Comparison of ENCODE assay signal across 10 cellular contexts in genomic region chr4:151887816-151888180, GRCh38.
DNase-seq lines count a peak whose midpoint lies in the region; ATAC-seq lines count a peak whose summit lies in the region.
"Had no signal": no experiment of that assay in that cellular context is flagged by ENCODE, and none has a peak within 500 bp of the region (broad histone marks: within the 10 kb centered on the region; RNA-seq: fewer than 3 reads in every experiment).

No MANE protein-coding gene starts in this region.

- POLR2A ChIA-PET in activated CD4-positive, alpha-beta T cell treated with anti-CD3 and anti-CD28 coated beads for 36 hours (lab: Charles Lee) = no interaction called here
- POLR2A ChIA-PET in activated CD4-positive, alpha-beta T cell treated with anti-CD3 and anti-CD28 coated beads, Interleukin-2, amount 10 ng/mL, durations not matched to agents 7 days and 5 days (lab: Charles Lee) = no interaction called here

- CTCF ChIA-PET in activated CD4-positive, alpha-beta T cell treated with anti-CD3 and anti-CD28 coated beads for 36 hours (lab: Charles Lee) = interaction anchor here (0.9 to 1.2 kb wide), 2 partner anchors 19 to 35 kb away, joined by 3 read pairs; no protein-coding TSS in a partner anchor
- CTCF ChIA-PET in activated CD4-positive, alpha-beta T cell treated with anti-CD3 and anti-CD28 coated beads, Interleukin-2, amount 10 ng/mL, durations not matched to agents 7 days and 5 days (lab: Charles Lee) = no interaction called here

- DNase-seq in activated CD4-positive, alpha-beta T cell treated with anti-CD3 and anti-CD28 coated beads for 36 hours = no peak
- DNase-seq in activated CD4-positive, alpha-beta T cell treated with anti-CD3 and anti-CD28 coated beads, Interleukin-2, amount 10 ng/mL, durations not matched to agents 7 days and 5 days = no peak
- no peak for DNase-seq in stimulated activated effector memory CD8-positive, alpha-beta T cell treated with anti-CD3 and anti-CD28 coated beads, Interleukin-12 subunit alpha, Interleukin-12 subunit beta, amount 100 ng/mL, for 72 hours (ENCODE audit: low spot score in 2 of 2)
- DNase-seq in NCI-H510A treated with DMSO at 0.1 percent for 48 hours (lab: John Stamatoyannopoulos, UW) = no peak
- DNase-seq in activated naive CD4-positive, alpha-beta T cell (lab: John Stamatoyannopoulos, UW) = no peak
- no peak for DNase-seq in SHP77 treated with DMSO at 0.1 percent for 48 hours (lab: John Stamatoyannopoulos, UW)
- DNase-seq: DMS79, left cardiac atrium had no signal

- H3K27ac Mint-ChIP-seq in activated CD4-positive, alpha-beta T cell treated with anti-CD3 and anti-CD28 coated beads for 36 hours = peak overlapping the region; percentile 27
- H3K27ac Mint-ChIP-seq in activated CD4-positive, alpha-beta T cell treated with anti-CD3 and anti-CD28 coated beads, Interleukin-2, amount 10 ng/mL, durations not matched to agents 7 days and 5 days = no peak overlapping the region
- no peak overlapping the region for H3K27ac Mint-ChIP-seq in stimulated activated effector memory CD8-positive, alpha-beta T cell treated with anti-CD3 and anti-CD28 coated beads, Interleukin-12 subunit alpha, Interleukin-12 subunit beta, amount 100 ng/mL, for 72 hours

- H3K9me3 Mint-ChIP-seq in activated CD4-positive, alpha-beta T cell treated with anti-CD3 and anti-CD28 coated beads for 36 hours (ENCODE audit: low read depth) = peaks cover 2% of the 10 kb centered on the region
- no peaks in the 10 kb centered on the region for H3K9me3 Mint-ChIP-seq in activated CD4-positive, alpha-beta T cell treated with anti-CD3 and anti-CD28 coated beads, Interleukin-2, amount 10 ng/mL, durations not matched to agents 7 days and 5 days
- no peaks in the 10 kb centered on the region for H3K9me3 Mint-ChIP-seq in stimulated activated effector memory CD8-positive, alpha-beta T cell treated with anti-CD3 and anti-CD28 coated beads, Interleukin-12 subunit alpha, Interleukin-12 subunit beta, amount 100 ng/mL, for 72 hours

- H3K27me3 Mint-ChIP-seq in activated CD4-positive, alpha-beta T cell treated with anti-CD3 and anti-CD28 coated beads for 36 hours = no peaks in the 10 kb centered on the region
- no peaks in the 10 kb centered on the region for H3K27me3 Mint-ChIP-seq in activated CD4-positive, alpha-beta T cell treated with anti-CD3 and anti-CD28 coated beads, Interleukin-2, amount 10 ng/mL, durations not matched to agents 7 days and 5 days

- peak; percentile 11 for ATAC-seq in activated CD4-positive, alpha-beta T cell treated with anti-CD3 and anti-CD28 coated beads for 36 hours
- peak; percentile 24 for ATAC-seq in GM21786 (IDR thresholded peaks at IDR 0.05; ENCODE audit: unreplicated experiment)
- peak; percentile 21 for ATAC-seq in HG03196 (IDR thresholded peaks at IDR 0.05; ENCODE audit: unreplicated experiment)
- peak; percentile 9 for ATAC-seq in stimulated activated effector memory CD8-positive, alpha-beta T cell treated with anti-CD3 and anti-CD28 coated beads, Interleukin-12 subunit alpha, Interleukin-12 subunit beta, amount 100 ng/mL, for 72 hours

- peaks cover 18% of the 10 kb centered on the region for H3K4me1 Mint-ChIP-seq in activated CD4-positive, alpha-beta T cell treated with anti-CD3 and anti-CD28 coated beads for 36 hours
- peaks cover 7% of the 10 kb centered on the region for H3K4me1 Mint-ChIP-seq in activated CD4-positive, alpha-beta T cell treated with anti-CD3 and anti-CD28 coated beads, Interleukin-2, amount 10 ng/mL, durations not matched to agents 7 days and 5 days
- peaks cover 35% of the 10 kb centered on the region for H3K4me1 Mint-ChIP-seq in stimulated activated effector memory CD8-positive, alpha-beta T cell treated with anti-CD3 and anti-CD28 coated beads, Interleukin-12 subunit alpha, Interleukin-12 subunit beta, amount 100 ng/mL, for 72 hours

- intact Hi-C loops in activated CD4-positive, alpha-beta T cell treated with anti-CD3 and anti-CD28 coated beads for 36 hours (cut with DNase I, micrococcal nuclease) = no loop called here

- no peak overlapping the region for H3K4me3 Mint-ChIP-seq in activated CD4-positive, alpha-beta T cell treated with anti-CD3 and anti-CD28 coated beads for 36 hours
- H3K4me3 Mint-ChIP-seq in activated CD4-positive, alpha-beta T cell treated with anti-CD3 and anti-CD28 coated beads, Interleukin-2, amount 10 ng/mL, durations not matched to agents 7 days and 5 days = no peak overlapping the region
- H3K4me3 Mint-ChIP-seq in stimulated activated effector memory CD8-positive, alpha-beta T cell treated with anti-CD3 and anti-CD28 coated beads, Interleukin-12 subunit alpha, Interleukin-12 subunit beta, amount 100 ng/mL, for 72 hours = no peak overlapping the region

- no peaks in the 10 kb centered on the region for H3K36me3 Mint-ChIP-seq in activated CD4-positive, alpha-beta T cell treated with anti-CD3 and anti-CD28 coated beads for 36 hours (ENCODE audit: low read depth)
- H3K36me3 Mint-ChIP-seq in activated CD4-positive, alpha-beta T cell treated with anti-CD3 and anti-CD28 coated beads, Interleukin-2, amount 10 ng/mL, durations not matched to agents 7 days and 5 days (ENCODE audit: low read depth) = no peaks in the 10 kb centered on the region
- H3K36me3 Mint-ChIP-seq in stimulated activated effector memory CD8-positive, alpha-beta T cell treated with anti-CD3 and anti-CD28 coated beads, Interleukin-12 subunit alpha, Interleukin-12 subunit beta, amount 100 ng/mL, for 72 hours = no peaks in the 10 kb centered on the region
